In genomic region chr14:53851394-53852056, GRCh38 we compare ENCODE assay signal across 26 cellular contexts.
A peak's percentile ranks its signal among the peaks of the same experiment; 100 is the strongest.
DNase-seq lines count a peak whose midpoint lies in the region; TF ChIP-seq lines count a peak whose summit lies in the region.
"Had no signal": no experiment of that assay in that cellular context is flagged by ENCODE, and none has a peak within 500 bp of the region (broad histone marks: within the 10 kb centered on the region; RNA-seq: fewer than 3 reads in every experiment).

No MANE protein-coding gene starts in this region.

- H3K27me3 Mint-ChIP-seq in Caco-2 (ENCODE audit: insufficient read depth, unreplicated experiment), result no peaks in the 10 kb centered on the region
- H3K27me3 Mint-ChIP-seq: progenitor cell of endocrine pancreas had no signal

- H3K9me3 Mint-ChIP-seq in Caco-2 (ENCODE audit: unreplicated experiment), result peaks cover 9% of the 10 kb centered on the region
- H3K9me3 Mint-ChIP-seq: neural progenitor cell; T-helper 2 cell treated with Interferon-gamma antibody and Interleukin-4, amounts not matched to agents 5 μg/mL and 100 μg/mL, for 36 hours; WTC11 had no signal

- peaks cover 12% of the 10 kb centered on the region for H3K36me3 Mint-ChIP-seq in Caco-2 (ENCODE audit: insufficient read depth, unreplicated experiment)
- H3K36me3 Mint-ChIP-seq: brain, neural progenitor cell, WTC11 had no signal

- POLR2A ChIA-PET in Caco-2 (lab: Charles Lee), result interaction anchor here (0.6 kb wide), 1 partner anchor 31 kb away, joined by 4 read pairs; no protein-coding TSS in a partner anchor

- no peak for TF ChIP-seq CTCF in Caco-2 (IDR thresholded peaks at IDR 0.05; ENCODE audit: insufficient read depth in 1 of 2, low read depth in 1 of 2, low read length in 1 of 2, severe bottlenecking in 1 of 2, unreplicated experiment in 1 of 2)

- peaks cover 36% of the 10 kb centered on the region for H3K4me1 Mint-ChIP-seq in Caco-2 (ENCODE audit: low read depth, unreplicated experiment)
- H3K4me1 Mint-ChIP-seq: brain had no signal

- H3K4me3 ChIP-seq in Caco-2 (ENCODE audit: low read depth, low read length) (no peak overlapping the region), Karpas-422 (ENCODE audit: low read length) (no peak overlapping the region)
- H3K4me3 ChIP-seq: GM23248, heart left ventricle, MG63, mucosa of descending colon, neural progenitor cell, tibial artery had no signal

- intact Hi-C loops in Caco-2 (cut with micrococcal nuclease; ENCODE audit: unreplicated experiment), result loop anchor here (2.0 kb wide), 4 partner anchors 29 to 147 kb away; no protein-coding TSS in a partner anchor

- DNase-seq in Caco-2 (no peak), M059J (ENCODE audit: low read depth) (peak; percentile 18), epithelial cell of prostate (ENCODE audit: low read depth, low spot score) (no peak), myocyte (ENCODE audit: low read depth) (peak; percentile 16), AG08395 (ENCODE audit: low spot score) (no peak), Karpas-422 (no peak)
- no peak for DNase-seq in activated CD8-positive, alpha-beta memory T cell treated with anti-CD3 and anti-CD28 coated beads, Interleukin-2, amount 50 U/mL, for 4 hours
- DNase-seq in stimulated activated CD4-positive, alpha-beta T cell treated with anti-CD3 and anti-CD28 coated beads, Interleukin-2, amount 100 ng/mL, for 48 hours, result no peak
- DNase-seq: activated CD4-positive, alpha-beta T cell treated with anti-CD3 and anti-CD28 coated beads, Interleukin-2, amount 50 U/mL, for 4 hours; activated effector memory CD4-positive, alpha-beta T cell treated with Interleukin-2 at 50 U/mL for 16 hours; C1 segment of cervical spinal cord; cortex of kidney; heart left ventricle; MG63; mucosa of descending colon; NCI-H1436; NCI-H524 treated with DMSO at 0.1 percent for 48 hours; stimulated activated CD4-positive, alpha-beta T cell treated with anti-CD3 and anti-CD28 coated beads, Interleukin-4, amount 100 ng/mL, for 4 hours; stimulated activated naive CD8-positive, alpha-beta T cell treated with anti-CD3 and anti-CD28 coated beads, Interleukin-15, Interleukin-2, amounts not matched to agents 100 U/mL and 50 U/mL, for 24 hours; tibial artery had no signal

- H3K4me1 ChIP-seq in Caco-2 (peaks cover 63% of the 10 kb centered on the region), Karpas-422 (ENCODE audit: low read length) (no peaks in the 10 kb centered on the region)
- H3K4me1 ChIP-seq: neural progenitor cell had no signal

- 0 out of 2 replicates have a peak, but pooled peaks cover 3% of the 10 kb centered on the region for H3K9me3 ChIP-seq in Caco-2
- H3K9me3 ChIP-seq in Karpas-422 (ENCODE audit: low read length), result no peaks in the 10 kb centered on the region
- H3K9me3 ChIP-seq: heart left ventricle, MG63, mucosa of descending colon, tibial artery had no signal

- no peak overlapping the region for H3K9ac ChIP-seq in Karpas-422 (ENCODE audit: low read length)
- H3K9ac ChIP-seq: GM23248, neural progenitor cell had no signal

- H3K4me2 ChIP-seq in Karpas-422 (ENCODE audit: low read depth, low read length, poor library complexity, severe bottlenecking), result no peak overlapping the region
- H3K4me2 ChIP-seq: neural progenitor cell had no signal

- H3K79me2 ChIP-seq in Karpas-422 (ENCODE audit: low read length), result no peaks in the 10 kb centered on the region

- H3K27ac Mint-ChIP-seq in Caco-2 (ENCODE audit: unreplicated experiment), result peak overlapping the region; percentile 86
- H3K27ac Mint-ChIP-seq: brain; neural progenitor cell; T-helper 2 cell treated with Interferon-gamma antibody and Interleukin-4, amounts not matched to agents 5 μg/mL and 100 μg/mL, for 36 hours; WTC11 had no signal

- no peak overlapping the region for H2AFZ ChIP-seq in Karpas-422 (ENCODE audit: low read length)
- H2AFZ ChIP-seq: GM23248 had no signal

- H3K4me3 Mint-ChIP-seq in Caco-2 (ENCODE audit: unreplicated experiment), result peak overlapping the region; percentile 75
- H3K4me3 Mint-ChIP-seq: brain; neural progenitor cell; T-helper 2 cell treated with Interferon-gamma antibody and Interleukin-4, amounts not matched to agents 5 μg/mL and 100 μg/mL, for 36 hours; WTC11 had no signal

- H3K27me3 ChIP-seq in Caco-2 (replicated peaks; ENCODE audit: control insufficient read depth, insufficient read depth, low read length) (no peaks in the 10 kb centered on the region), Karpas-422 (ENCODE audit: low read length) (0 out of 2 replicates have a peak, but pooled peaks cover 3% of the 10 kb centered on the region)
- H3K27me3 ChIP-seq: heart left ventricle, MG63, neural progenitor cell, tibial artery had no signal

- no peaks in the 10 kb centered on the region for H3K9me2 ChIP-seq in Karpas-422 (replicated peaks; ENCODE audit: insufficient read depth, low read length)

- H3K36me3 ChIP-seq in Caco-2 (ENCODE audit: control insufficient read depth, insufficient read depth, low read length) (no peaks in the 10 kb centered on the region), Karpas-422 (ENCODE audit: insufficient read depth, low read length) (no peaks in the 10 kb centered on the region)
- H3K36me3 ChIP-seq: heart left ventricle, MG63, neural progenitor cell, tibial artery had no signal

- H4K20me1 ChIP-seq in Karpas-422 (ENCODE audit: insufficient read depth, low read depth, low read length), result no peaks in the 10 kb centered on the region

- BruUV-seq in Caco-2 (replicated peaks; lab: Mats Ljungman, UMichigan), result TSS peak; percentile 91

- H3K27ac ChIP-seq in epithelial cell of prostate (peak overlapping the region; percentile 16), Karpas-422 (ENCODE audit: low read length) (no peak overlapping the region)
- H3K27ac ChIP-seq: GM23248, neural progenitor cell, tibial artery had no signal

- CTCF ChIA-PET in Caco-2 (lab: Charles Lee), result no interaction called here

Comparison
In these comparisons a context has a peak if more than half of its experiments do, and no peak if none do; other contexts are left out.
1. DNase-seq: peak in M059J (single experiment) and myocyte (single experiment); none in Caco-2 (0 of 2), epithelial cell of prostate (single experiment), AG08395 (single experiment), Karpas-422 (single experiment), activated CD8-positive, alpha-beta memory T cell treated with anti-CD3 and anti-CD28 coated beads, Interleukin-2, amount 50 U/mL, for 4 hours (single experiment) and stimulated activated CD4-positive, alpha-beta T cell treated with anti-CD3 and anti-CD28 coated beads, Interleukin-2, amount 100 ng/mL, for 48 hours (0 of 2).